Comparison of ENCODE assay signal across 23 cellular contexts in the genomic region with DNA sequence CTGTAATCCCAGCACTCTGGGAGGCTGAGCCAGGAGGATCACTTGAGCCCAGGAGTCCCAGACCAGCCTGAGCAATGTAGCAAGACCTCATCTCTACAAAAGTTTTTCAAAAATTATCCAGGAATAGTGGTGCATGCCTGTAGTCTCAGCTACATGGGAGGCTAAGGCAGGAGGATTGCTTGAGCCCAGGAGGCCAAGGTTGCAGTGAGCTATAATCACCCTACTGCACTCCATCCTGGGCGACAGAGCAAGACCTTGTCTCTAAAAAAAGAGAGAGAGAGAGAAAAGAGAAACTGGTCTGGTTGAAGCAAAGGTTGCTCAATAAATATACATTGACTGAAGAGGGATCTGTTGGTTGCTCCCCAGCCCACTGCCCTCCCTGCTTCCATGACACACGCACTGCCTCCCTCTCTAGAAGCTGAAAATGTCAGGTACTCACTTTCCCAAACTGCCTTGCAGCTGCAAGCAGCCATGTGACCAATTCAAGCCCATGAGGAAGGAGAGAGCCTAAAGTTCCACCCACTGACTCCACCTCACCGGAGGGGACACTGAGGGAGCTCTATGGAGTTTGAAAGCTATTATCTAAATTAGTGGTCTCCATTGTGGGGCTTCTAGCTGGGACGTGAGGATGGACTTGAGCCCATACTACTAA. TPM values are rescaled to one million over a fixed set of nuclear protein-coding genes. Genes with fewer than 3 reads are reported as not detected.
A peak's percentile ranks its signal among the peaks of the same experiment; 100 is the strongest.
DNase-seq lines count a peak whose midpoint lies in the region; ATAC-seq and TF ChIP-seq lines count a peak whose summit lies in the region.
"Had no signal": no experiment of that assay in that cellular context is flagged by ENCODE, and none has a peak within 500 bp of the region (broad histone marks: within the 10 kb centered on the region; RNA-seq: fewer than 3 reads in every experiment).

No MANE protein-coding gene starts in this region.

- CTCF ChIA-PET in WTC11 (lab: Charles Lee): interaction anchor here (0.6 to 3.9 kb wide), 12 partner anchors 9 to 142 kb away, joined by 3 to 19 read pairs (median 4); a partner anchor contains a TSS

- DNase-seq in NCI-H2029 (lab: John Stamatoyannopoulos, UW): peak; percentile 16
- DNase-seq in NCI-H2029 treated with DMSO at 0.1 percent for 48 hours (lab: John Stamatoyannopoulos, UW): no peak
- DNase-seq in MV-4-11 (lab: John Stamatoyannopoulos, UW): peak; percentile 83
- no peak for DNase-seq in WTC11 (ENCODE audit: low spot score)
- DNase-seq in mesenchymal stem cell: peak; percentile 26
- DNase-seq in T1000 (lab: John Stamatoyannopoulos, UW): no peak
- no peak for DNase-seq in tibial nerve (ENCODE audit: low spot score in 2 of 2)
- DNase-seq: activated CD4-positive, alpha-beta T cell treated with anti-CD3 and anti-CD28 coated beads, Interleukin-2, amount 10 ng/mL, durations not matched to agents 24 days and 14 days; activated naive CD4-positive, alpha-beta T cell treated with Interleukin-2 at 50 U/mL for 16 hours; DND-41; retina had no signal

- H3K4me3 ChIP-seq in mesenchymal stem cell (ENCODE audit: insufficient read depth in 1 of 2, low read depth in 1 of 2, low read length in 2 of 2) (no peak overlapping the region), tibial nerve (no peak overlapping the region)
- H3K4me3 ChIP-seq: coronary artery, neural progenitor cell had no signal

- no peak overlapping the region for H3K4me2 ChIP-seq in mesenchymal stem cell (ENCODE audit: low read length, poor library complexity, severe bottlenecking)
- H3K4me2 ChIP-seq: KMS-11, neural progenitor cell had no signal

- no peak overlapping the region for H2AFZ ChIP-seq in mesenchymal stem cell (ENCODE audit: low read depth, low read length)
- H2AFZ ChIP-seq: neural progenitor cell had no signal

- H3K27me3 Mint-ChIP-seq in WTC11 (ENCODE audit: low read depth): no peaks in the 10 kb centered on the region
- H3K27me3 Mint-ChIP-seq: stimulated activated naive CD8-positive, alpha-beta T cell treated with anti-CD3 and anti-CD28 coated beads, Interleukin-15, Interleukin-2, amounts not matched to agents 100 ng/mL and 50 ng/mL, for 24 hours had no signal

- H3K14ac ChIP-seq in mesenchymal stem cell (ENCODE audit: low read length in 2 of 2): no peak overlapping the region

- peaks cover 7% of the 10 kb centered on the region for H3K4me1 Mint-ChIP-seq in WTC11
- H3K4me1 Mint-ChIP-seq: memory B cell, neural progenitor cell had no signal

- no peak overlapping the region for H3K4me3 Mint-ChIP-seq in WTC11
- H3K4me3 Mint-ChIP-seq: activated CD4-positive, alpha-beta T cell treated with anti-CD3 and anti-CD28 coated beads, Interleukin-2, amount 10 ng/mL, durations not matched to agents 24 days and 14 days; memory B cell; neural progenitor cell; stimulated activated naive CD8-positive, alpha-beta T cell treated with anti-CD3 and anti-CD28 coated beads, Interleukin-15, Interleukin-2, amounts not matched to agents 100 ng/mL and 50 ng/mL, for 24 hours; T-helper 2 cell treated with Interferon-gamma antibody and Interleukin-4, amounts not matched to agents 5 μg/mL and 100 μg/mL, for 36 hours had no signal

- POLR2A ChIA-PET in WTC11 (lab: Charles Lee): no interaction called here

- no peak overlapping the region for H2BK12ac ChIP-seq in mesenchymal stem cell (ENCODE audit: low read length in 2 of 2)

- no peak overlapping the region for H4K8ac ChIP-seq in mesenchymal stem cell (ENCODE audit: low read length)

- peak overlapping the region; percentile 49; the same call in 1 of the 2 replicates for H3K27ac Mint-ChIP-seq in WTC11
- H3K27ac Mint-ChIP-seq: activated CD4-positive, alpha-beta T cell treated with anti-CD3 and anti-CD28 coated beads, Interleukin-2, amount 10 ng/mL, durations not matched to agents 24 days and 14 days; memory B cell; neural progenitor cell; stimulated activated naive CD8-positive, alpha-beta T cell treated with anti-CD3 and anti-CD28 coated beads, Interleukin-15, Interleukin-2, amounts not matched to agents 100 ng/mL and 50 ng/mL, for 24 hours; T-helper 2 cell treated with Interferon-gamma antibody and Interleukin-4, amounts not matched to agents 5 μg/mL and 100 μg/mL, for 36 hours had no signal

- H3K9ac ChIP-seq in mesenchymal stem cell (ENCODE audit: low read length): no peak overlapping the region
- H3K9ac ChIP-seq: KMS-11, neural progenitor cell had no signal

- no peaks in the 10 kb centered on the region for H3K4me1 ChIP-seq in mesenchymal stem cell (ENCODE audit: control insufficient read depth, insufficient read depth, low read depth, low read length)
- peaks cover 0 to 3% (median under 1%) of the 10 kb centered on the region in 4 donors for H3K4me1 ChIP-seq in tibial nerve
- H3K4me1 ChIP-seq: neural progenitor cell had no signal

- no peaks in the 10 kb centered on the region for H3K79me1 ChIP-seq in mesenchymal stem cell (replicated peaks; ENCODE audit: low read length, poor library complexity, severe bottlenecking)

- 50% methylated on average over 2 of the region's 4 CpGs for WGBS in mesenchymal stem cell
- 55 to 66% methylated on average over 4 of the region's 4 CpGs for WGBS in tibial nerve, 2 donors

- no peak for TF ChIP-seq EP300 in tibial nerve (IDR thresholded peaks at IDR 0.05)

- peaks cover 0 to 16% of the 10 kb centered on the region in 2 experiments for H3K27me3 ChIP-seq in mesenchymal stem cell (ENCODE audit: control insufficient read depth in 1 of 2, insufficient read depth in 1 of 2, low read length in 2 of 2)
- H3K27me3 ChIP-seq in tibial nerve: no peaks in the 10 kb centered on the region
- H3K27me3 ChIP-seq: neural progenitor cell had no signal

- no peak overlapping the region for H3K18ac ChIP-seq in mesenchymal stem cell (ENCODE audit: low read depth in 1 of 2, low read length in 2 of 2)

- no peak overlapping the region for H2BK5ac ChIP-seq in mesenchymal stem cell (ENCODE audit: low read depth, low read length, poor library complexity, severe bottlenecking)

- peaks cover 20% of the 10 kb centered on the region for H3K9me3 Mint-ChIP-seq in WTC11
- H3K9me3 Mint-ChIP-seq: neural progenitor cell had no signal

- H3K36me3 Mint-ChIP-seq in WTC11: peaks cover 36% of the 10 kb centered on the region
- H3K36me3 Mint-ChIP-seq: memory B cell, neural progenitor cell had no signal

- no peak for TF ChIP-seq CTCF in WTC11 (IDR thresholded peaks at IDR 0.05)
- no peak for TF ChIP-seq CTCF in tibial nerve (IDR thresholded peaks at IDR 0.05)

- ATAC-seq in WTC11 (peak; percentile 76), HG03520 (IDR thresholded peaks at IDR 0.05; ENCODE audit: unreplicated experiment) (no peak)
- ATAC-seq: Right ventricle myocardium inferior had no signal

- H2BK120ac ChIP-seq in mesenchymal stem cell (ENCODE audit: low read depth, low read length): no peak overlapping the region

- H3K23ac ChIP-seq in mesenchymal stem cell (ENCODE audit: low read length in 2 of 2): no peak overlapping the region

- TF ChIP-seq POLR2A in tibial nerve (IDR thresholded peaks at IDR 0.05): no peak

- no peak overlapping the region for H2AK5ac ChIP-seq in mesenchymal stem cell (ENCODE audit: low read length, severe bottlenecking)

- H3K4ac ChIP-seq in mesenchymal stem cell (ENCODE audit: low read depth in 1 of 2, low read length in 2 of 2): no peak overlapping the region

- H2BK15ac ChIP-seq in mesenchymal stem cell (ENCODE audit: low read depth, poor library complexity, severe bottlenecking): no peak overlapping the region

- H4K91ac ChIP-seq in mesenchymal stem cell (ENCODE audit: low read length): no peak overlapping the region

- H3K9me3 ChIP-seq in mesenchymal stem cell (ENCODE audit: control insufficient read depth, low read length): peaks cover 5% of the 10 kb centered on the region
- H3K9me3 ChIP-seq in tibial nerve: peaks cover 0 to 12% (median 0%) of the 10 kb centered on the region in 4 donors

- H3K36me3 ChIP-seq in mesenchymal stem cell (ENCODE audit: control insufficient read depth in 1 of 2, insufficient read depth in 2 of 2, low read depth in 1 of 2, low read length in 2 of 2) (no peaks in the 10 kb centered on the region), tibial nerve (no peaks in the 10 kb centered on the region)
- H3K36me3 ChIP-seq: neural progenitor cell had no signal

- no peak overlapping the region for H3K27ac ChIP-seq in mesenchymal stem cell (ENCODE audit: low read length, poor library complexity, severe bottlenecking)
- no peak overlapping the region for H3K27ac ChIP-seq in tibial nerve
- H3K27ac ChIP-seq: C4-2B, coronary artery, epithelial cell of prostate, KMS-11, neural progenitor cell had no signal

TF ChIP-seq in WTC11, 78 proteins besides CTCF, POLR2A, EP300 and RAD21 (continues in another document):
- peak; percentile 39; the same call in 1 of the 2 replicates for TF ChIP-seq NFYB (CRISPR knock-in tag; conservative IDR thresholded peaks at IDR 0.05; ENCODE audit: low read depth)
- TF ChIP-seq, protein P1, sequence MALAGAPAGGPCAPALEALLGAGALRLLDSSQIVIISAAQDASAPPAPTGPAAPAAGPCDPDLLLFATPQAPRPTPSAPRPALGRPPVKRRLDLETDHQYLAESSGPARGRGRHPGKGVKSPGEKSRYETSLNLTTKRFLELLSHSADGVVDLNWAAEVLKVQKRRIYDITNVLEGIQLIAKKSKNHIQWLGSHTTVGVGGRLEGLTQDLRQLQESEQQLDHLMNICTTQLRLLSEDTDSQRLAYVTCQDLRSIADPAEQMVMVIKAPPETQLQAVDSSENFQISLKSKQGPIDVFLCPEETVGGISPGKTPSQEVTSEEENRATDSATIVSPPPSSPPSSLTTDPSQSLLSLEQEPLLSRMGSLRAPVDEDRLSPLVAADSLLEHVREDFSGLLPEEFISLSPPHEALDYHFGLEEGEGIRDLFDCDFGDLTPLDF (CRISPR knock-in tag; IDR thresholded peaks at IDR 0.05): no peak
- TF ChIP-seq, protein P2, sequence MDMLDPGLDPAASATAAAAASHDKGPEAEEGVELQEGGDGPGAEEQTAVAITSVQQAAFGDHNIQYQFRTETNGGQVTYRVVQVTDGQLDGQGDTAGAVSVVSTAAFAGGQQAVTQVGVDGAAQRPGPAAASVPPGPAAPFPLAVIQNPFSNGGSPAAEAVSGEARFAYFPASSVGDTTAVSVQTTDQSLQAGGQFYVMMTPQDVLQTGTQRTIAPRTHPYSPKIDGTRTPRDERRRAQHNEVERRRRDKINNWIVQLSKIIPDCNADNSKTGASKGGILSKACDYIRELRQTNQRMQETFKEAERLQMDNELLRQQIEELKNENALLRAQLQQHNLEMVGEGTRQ (CRISPR knock-in tag; IDR thresholded peaks at IDR 0.05): peak; percentile 91
- TF ChIP-seq NR2C2 (CRISPR knock-in tag; IDR thresholded peaks at IDR 0.05): no peak
- no peak for TF ChIP-seq GABPB1 (CRISPR knock-in tag; IDR thresholded peaks at IDR 0.05)

RNA-seq across cellular contexts. Expression of a gene that starts 14.0 kb away (rescaled TPM):
- total RNA-seq in WTC11 (2021) (not detected in 3 replicates), tibial nerve (not detected)
- polyA plus RNA-seq in mesenchymal stem cell (2013, experiment 1 of 2): not detected
- polyA plus RNA-seq in mesenchymal stem cell (2013, experiment 2 of 2): not detected
- total RNA-seq: activated CD4-positive, alpha-beta T cell treated with anti-CD3 and anti-CD28 coated beads, Interleukin-2, amount 10 ng/mL, durations not matched to agents 24 days and 14 days; glomerular endothelial cell; Right ventricle myocardium inferior; urinary bladder had no signal
- polyA plus RNA-seq: urinary bladder had no signal

RNA-seq across cellular contexts. Expression of a gene that starts 35.5 kb away (rescaled TPM):
- total RNA-seq in WTC11 (2021) (4.6 to 7.8 TPM (median 5.6 TPM) in 3 replicates), tibial nerve (10 to 100 TPM; 10.3 to 37.8 (median 18.0) TPM)
- polyA plus RNA-seq in mesenchymal stem cell (2013, experiment 1 of 2): 48.8 TPM
- polyA plus RNA-seq in mesenchymal stem cell (2013, experiment 2 of 2): 47.7 TPM

RNA-seq across cellular contexts. Expression of a gene that starts 41.7 kb away (rescaled TPM):
- 1.9 to 2.9 TPM (median 2.3 TPM) in 3 replicates for total RNA-seq in WTC11 (2021)
- 2.2 TPM for polyA plus RNA-seq in mesenchymal stem cell (2013, experiment 1 of 2)
- 1.8 TPM for polyA plus RNA-seq in mesenchymal stem cell (2013, experiment 2 of 2)
- total RNA-seq in tibial nerve: 10 to 100 TPM; 10.9 to 38.7 (median 15.4) TPM

Comparison
In these comparisons a context has a peak if more than half of its experiments do, and no peak if none do; other contexts are left out.
1. DNase-seq: peak in NCI-H2029 (single experiment), MV-4-11 (single experiment) and mesenchymal stem cell (single experiment); none in NCI-H2029 treated with DMSO at 0.1 percent for 48 hours (single experiment), WTC11 (single experiment), T1000 (single experiment) and tibial nerve (0 of 2).